Comparison of ENCODE assay signal across 11 cellular contexts in the genomic region with DNA sequence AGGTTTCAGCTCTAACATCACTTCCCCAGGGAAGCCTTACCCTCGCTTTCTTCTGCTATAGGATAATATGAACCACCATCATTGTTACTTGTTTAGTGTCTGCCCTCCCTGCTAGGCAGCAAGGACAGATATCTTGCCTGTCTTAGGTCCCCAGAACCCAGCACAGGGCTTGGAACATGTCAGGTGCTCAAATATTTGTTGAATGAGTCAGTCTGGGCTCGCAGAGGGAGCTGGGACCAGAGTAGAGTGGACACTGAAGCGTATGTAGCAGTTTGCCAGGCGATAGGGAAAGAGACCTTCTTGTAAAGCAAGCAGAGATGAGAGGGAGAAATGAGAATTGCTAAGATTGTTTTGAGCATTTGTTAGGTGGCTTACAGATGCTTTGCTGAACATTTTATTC. TPM values are rescaled to one million over a fixed set of nuclear protein-coding genes. Genes with fewer than 3 reads are reported as not detected.
A peak's percentile ranks its signal among the peaks of the same experiment; 100 is the strongest.
DNase-seq lines count a peak whose midpoint lies in the region; ATAC-seq and TF ChIP-seq lines count a peak whose summit lies in the region.
"Had no signal": no experiment of that assay in that cellular context is flagged by ENCODE, and none has a peak within 500 bp of the region (broad histone marks: within the 10 kb centered on the region; RNA-seq: fewer than 3 reads in every experiment).

No MANE protein-coding gene starts in this region.

- H3K4me3 ChIP-seq in AG10803 (ENCODE audit: low read length) (no peak overlapping the region), lower lobe of right lung (no peak overlapping the region)

- no peaks in the 10 kb centered on the region for H3K9me3 ChIP-seq in lower lobe of right lung

- ATAC-seq in lower lobe of right lung (peak; percentile 83 to 90), GM18505 (IDR thresholded peaks at IDR 0.05; ENCODE audit: unreplicated experiment) (no peak)

- H3K27ac Mint-ChIP-seq in chondrocyte (ENCODE audit: unreplicated experiment): peak overlapping the region; percentile 42

- H3K4me1 ChIP-seq in lower lobe of right lung: peaks cover 90% of the 10 kb centered on the region

- no peak for TF ChIP-seq POLR2A in GM18505 (IDR thresholded peaks at IDR 0.05; ENCODE audit: borderline replicate concordance, extremely low read depth, insufficient read depth, insufficient read length)

- no peak overlapping the region for H3K4me3 Mint-ChIP-seq in chondrocyte (ENCODE audit: unreplicated experiment)

- peaks cover 8% of the 10 kb centered on the region for H3K36me3 Mint-ChIP-seq in chondrocyte (ENCODE audit: low read depth)

- TF ChIP-seq CTCF in AG10803 (conservative IDR thresholded peaks at IDR 0.05; ENCODE audit: low read length) (no peak), chondrocyte (IDR thresholded peaks at IDR 0.05) (no peak), lower lobe of right lung (IDR thresholded peaks at IDR 0.05) (no peak)

- intact Hi-C loops in lower lobe of right lung (cut with DNase I): no loop called here

- peaks cover 38% of the 10 kb centered on the region for H3K36me3 ChIP-seq in lower lobe of right lung

- H3K9me3 Mint-ChIP-seq in chondrocyte (ENCODE audit: low read depth): no peaks in the 10 kb centered on the region

- DNase-seq in AG10803 (ENCODE audit: low read depth): peak; percentile 44
- peak; percentile 50 for DNase-seq in LoVo (ENCODE audit: low spot score)
- no peak for DNase-seq in chondrocyte (ENCODE audit: low spot score)
- peak; percentile 56 for DNase-seq in lower lobe of right lung
- no peak for DNase-seq in middle frontal gyrus (ENCODE audit: extremely low spot score, low spot score)
- no peak for DNase-seq in stimulated activated CD4-positive, alpha-beta T cell treated with anti-CD3 and anti-CD28 coated beads, Interleukin-4, amount 100 ng/mL, for 4 hours
- DNase-seq in NCI-H524 treated with DMSO at 0.1 percent for 48 hours (lab: John Stamatoyannopoulos, UW): no peak
- DNase-seq: activated gamma-delta T cell, DND-41 had no signal

- H3K27me3 ChIP-seq in lower lobe of right lung (ENCODE audit: low read depth): no peaks in the 10 kb centered on the region

- H3K27ac ChIP-seq in lower lobe of right lung: peak overlapping the region; percentile 78

- peaks cover 10% of the 10 kb centered on the region for H3K4me1 Mint-ChIP-seq in chondrocyte (ENCODE audit: low read depth)

- no peaks in the 10 kb centered on the region for H3K27me3 Mint-ChIP-seq in chondrocyte (ENCODE audit: low read depth)

RNA-seq across cellular contexts. Expression of a gene that starts 11.7 kb away (rescaled TPM):
- total RNA-seq in chondrocyte (11.6 to 14.6 TPM (median 14.0 TPM) in 3 replicates), lower lobe of right lung (13.4 TPM)

RNA-seq across cellular contexts. Expression of a gene that starts 12.1 kb away (rescaled TPM):
- total RNA-seq in chondrocyte (5.5 to 7.6 TPM (median 6.2 TPM) in 3 replicates), lower lobe of right lung (13.2 TPM)

RNA-seq across cellular contexts. Expression of a gene that starts 17.9 kb away (rescaled TPM):
- total RNA-seq in chondrocyte (0.23 to 0.70 TPM in 2 of 3 replicates, not detected in the other), lower lobe of right lung (22.5 TPM)
- total RNA-seq: NCI-H460 had no signal

RNA-seq across cellular contexts. Expression of a gene that starts 30.4 kb away (rescaled TPM):
- total RNA-seq in chondrocyte (27.9 to 28.0 TPM (median 28.0 TPM) in 3 replicates), lower lobe of right lung (57.7 TPM)

RNA-seq across cellular contexts. Expression of a gene that starts 33.0 kb away (rescaled TPM):
- total RNA-seq in chondrocyte (4.8 to 6.8 TPM (median 5.4 TPM) in 3 replicates), lower lobe of right lung (29.8 TPM)

Comparison
In these comparisons a context has a peak if more than half of its experiments do, and no peak if none do; other contexts are left out.
1. DNase-seq: peak in AG10803 (single experiment), LoVo (single experiment) and lower lobe of right lung (single experiment); none in chondrocyte (single experiment), middle frontal gyrus (single experiment), stimulated activated CD4-positive, alpha-beta T cell treated with anti-CD3 and anti-CD28 coated beads, Interleukin-4, amount 100 ng/mL, for 4 hours (0 of 2) and NCI-H524 treated with DMSO at 0.1 percent for 48 hours (single experiment).
2. RNA of a gene that starts 17.9 kb away (total RNA-seq): 22.5 TPM in lower lobe of right lung (single experiment); 0.23 to 0.70 TPM in chondrocyte; every median in the first group is over 10 times any median in the second.